ENCODE assay signal across 8 cellular contexts in genomic region chr1:94805912-94806311, GRCh38. TPM values are rescaled to one million over a fixed set of nuclear protein-coding genes. Genes with fewer than 3 reads are reported as not detected.
A peak's percentile ranks its signal among the peaks of the same experiment; 100 is the strongest.
DNase-seq lines count a peak whose midpoint lies in the region; ATAC-seq and TF ChIP-seq lines count a peak whose summit lies in the region.

No MANE protein-coding gene starts in this region.

- H3K36me3 ChIP-seq in neutrophil = no peaks in the 10 kb centered on the region
- no peaks in the 10 kb centered on the region for H3K36me3 ChIP-seq in uterus

- H3K4me3 ChIP-seq in fibroblast of pulmonary artery (replicated peaks; ENCODE audit: low read depth, low read length) (peak overlapping the region; percentile 27), neutrophil (ENCODE audit: low read depth in 1 of 2, low read length in 1 of 2) (no peak overlapping the region), uterus (no peak overlapping the region)

- H3K27ac ChIP-seq in neutrophil = no peak overlapping the region
- no peak overlapping the region for H3K27ac ChIP-seq in uterus

- intact Hi-C loops in uterus (cut with DNase I; ENCODE audit: low total_unique reads) = loop anchor here (5.0 kb wide), 2 partner anchors 284 to 324 kb away; no protein-coding TSS in a partner anchor

- peak; percentile 53 for DNase-seq in SIG-M5 treated with dmso at 0.1 percent for 504 hours (lab: John Stamatoyannopoulos, UW; ENCODE audit: unreplicated experiment)
- DNase-seq in SIG-M5 (lab: John Stamatoyannopoulos, UW) = no peak
- DNase-seq in OCI-M1 (lab: John Stamatoyannopoulos, UW) = peak; percentile 66
- DNase-seq in activated T-cell treated with anti-CD3 and anti-CD28 coated beads, Interleukin-2, amount 50 U/mL, for 4 hours = peak; percentile 27
- DNase-seq in fibroblast of pulmonary artery (ENCODE audit: low read depth) = peak; percentile 82
- peak; percentile 50 to 59 for DNase-seq in uterus

- H3K9me3 Mint-ChIP-seq in activated T-cell treated with anti-CD3 and anti-CD28 coated beads, Interleukin-2, amount 50 U/mL, for 4 hours = no peaks in the 10 kb centered on the region

- H3K4me3 Mint-ChIP-seq in activated T-cell treated with anti-CD3 and anti-CD28 coated beads, Interleukin-2, amount 50 U/mL, for 4 hours = no peak overlapping the region

- H3K4me1 ChIP-seq in neutrophil (ENCODE audit: control insufficient read depth in 1 of 2, insufficient read depth in 1 of 2, low read depth in 1 of 2, low read length in 1 of 2) (peaks cover 24 to 25% of the 10 kb centered on the region in 2 experiments), uterus (no peaks in the 10 kb centered on the region)

- no peak for TF ChIP-seq POLR2A in uterus (IDR thresholded peaks at IDR 0.05)

- TF ChIP-seq CTCF in fibroblast of pulmonary artery (IDR thresholded peaks at IDR 0.05; ENCODE audit: low read length, missing control alignments) (peak; percentile 95), neutrophil (IDR thresholded peaks at IDR 0.05) (peak; percentile 93), uterus (IDR thresholded peaks at IDR 0.05) (peak; percentile 92 to 97 (median 96))

- peaks cover 1% of the 10 kb centered on the region for H3K27me3 Mint-ChIP-seq in activated T-cell treated with anti-CD3 and anti-CD28 coated beads, Interleukin-2, amount 50 U/mL, for 4 hours (ENCODE audit: low read depth)

- ATAC-seq in HG03066 (IDR thresholded peaks at IDR 0.05; ENCODE audit: low read depth, unreplicated experiment) = peak; percentile 49
- ATAC-seq in activated T-cell treated with anti-CD3 and anti-CD28 coated beads, Interleukin-2, amount 50 U/mL, for 4 hours = peak in 1 of 2 donors; percentile 47

- no peaks in the 10 kb centered on the region for H3K36me3 Mint-ChIP-seq in activated T-cell treated with anti-CD3 and anti-CD28 coated beads, Interleukin-2, amount 50 U/mL, for 4 hours (ENCODE audit: insufficient read depth)

- H3K27me3 ChIP-seq in neutrophil (no peaks in the 10 kb centered on the region), uterus (no peaks in the 10 kb centered on the region)

- H3K9me3 ChIP-seq in neutrophil = no peaks in the 10 kb centered on the region
- H3K9me3 ChIP-seq in uterus = no peaks in the 10 kb centered on the region

- peaks cover 7% of the 10 kb centered on the region for H3K4me1 Mint-ChIP-seq in activated T-cell treated with anti-CD3 and anti-CD28 coated beads, Interleukin-2, amount 50 U/mL, for 4 hours (ENCODE audit: low read depth)

RNA-seq across cellular contexts. Expression of gene SLC44A3, which starts 14.2 kb away (rescaled TPM):
- under 1 TPM in 1 of 3 donors, not detected in 2; 0.30 TPM for total RNA-seq in activated T-cell treated with anti-CD3 and anti-CD28 coated beads, Interleukin-2, amount 50 U/mL, for 4 hours
- total RNA-seq in uterus = 10 to 100 TPM in 1 of 4 donors, 1 to 10 TPM in 3; 1.3 to 10.3 (median 4.8) TPM
